ENCODE assay signal across 8 cellular contexts in the genomic region with DNA sequence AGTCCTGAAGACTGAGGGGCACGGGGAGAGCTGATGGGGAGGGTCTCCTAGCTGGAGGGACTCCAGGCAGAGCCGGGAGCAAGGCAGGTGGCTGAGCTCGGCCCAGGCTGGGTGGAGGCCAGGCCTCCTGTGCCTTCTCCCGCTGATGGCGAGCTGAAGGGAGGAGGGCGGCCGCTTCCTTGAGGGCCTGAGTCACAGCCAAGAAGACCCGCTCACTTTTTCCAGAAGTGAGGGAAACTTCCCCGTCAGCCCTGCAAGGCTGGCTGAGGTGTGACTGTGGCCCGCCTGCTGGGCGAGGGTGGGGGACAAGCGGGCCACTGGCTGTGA. TPM values are rescaled to one million over a fixed set of nuclear protein-coding genes. Genes with fewer than 3 reads are reported as not detected.
DNase-seq lines count a peak whose midpoint lies in the region; ATAC-seq, FAIRE-seq and TF ChIP-seq lines count a peak whose summit lies in the region.

No MANE protein-coding gene starts in this region.

- H3K27me3 ChIP-seq in aorta (ENCODE audit: control insufficient read depth in 1 of 2, insufficient read depth in 2 of 2, low read length in 1 of 2) = no peaks in the 10 kb centered on the region
- no peaks in the 10 kb centered on the region for H3K27me3 ChIP-seq in small intestine (ENCODE audit: control insufficient read depth in 2 of 2, insufficient read depth in 2 of 2, low read length in 2 of 2)

- H3K4me1 ChIP-seq in aorta (ENCODE audit: control insufficient read depth in 1 of 2, insufficient read depth in 2 of 2, low read length in 2 of 2) (no peaks in the 10 kb centered on the region), small intestine (ENCODE audit: control insufficient read depth in 2 of 2, insufficient read depth in 1 of 2, low read depth in 1 of 2, low read length in 1 of 2) (peaks cover 0 to 6% of the 10 kb centered on the region in 2 donors)

- no peaks in the 10 kb centered on the region for H3K36me3 ChIP-seq in aorta (ENCODE audit: control insufficient read depth in 1 of 2, insufficient read depth in 2 of 2, low read length in 1 of 2)
- H3K36me3 ChIP-seq in small intestine (ENCODE audit: control insufficient read depth in 2 of 2, insufficient read depth in 2 of 2, low read length in 2 of 2) = no peaks in the 10 kb centered on the region

- TF ChIP-seq CTCF in GM13977 (IDR thresholded peaks at IDR 0.05; ENCODE audit: extremely low read depth, insufficient read depth, missing control alignments) (no peak), VCaP (conservative IDR thresholded peaks at IDR 0.05) (no peak)

- in situ Hi-C loops in GM13977 (cut with MboI; ENCODE audit: low pct_unique_long_range_greater_than_20kb, low sequenced_read_pairs, unreplicated experiment) = no loop called here

- DNase-seq in GM13977 (ENCODE audit: low spot score) (peak; percentile 46), epithelial cell of prostate (ENCODE audit: low read depth, low spot score) (no peak), posterior vena cava (ENCODE audit: low spot score) (peak; percentile 86), aorta (peak in 1 of 2 donors; percentile 84), small intestine (no peak), glomerular visceral epithelial cell (ENCODE audit: extremely low spot score) (no peak), pons (ENCODE audit: low spot score) (no peak)

- no peak for FAIRE-seq in small intestine (lab: Jason Lieb, UNC)

- peak; percentile 6 for ATAC-seq in aorta (ENCODE audit: low FRiP score)

- no peak overlapping the region for H3K4me3 ChIP-seq in aorta (ENCODE audit: low read length in 2 of 2)
- no peak overlapping the region for H3K4me3 ChIP-seq in small intestine (ENCODE audit: low read depth in 1 of 2, low read length in 2 of 2)

- H3K9me3 ChIP-seq in aorta (ENCODE audit: control insufficient read depth, low read length) = no peaks in the 10 kb centered on the region
- H3K9me3 ChIP-seq in small intestine (ENCODE audit: control insufficient read depth, low read depth) = no peaks in the 10 kb centered on the region

- intact Hi-C loops in posterior vena cava (cut with DNase I) (no loop called here), aorta (cut with DNase I) (no loop called here)

- H3K27ac ChIP-seq in VCaP (peak overlapping the region; percentile 99), epithelial cell of prostate (peak overlapping the region; percentile 93), aorta (ENCODE audit: low read depth in 1 of 2, low read length in 2 of 2) (no peak overlapping the region), small intestine (ENCODE audit: low read depth in 1 of 2, low read length in 1 of 2) (peak overlapping the region in 1 of 2 donors; percentile 91)

- WGBS in aorta, 2 donors = 38 to 47% methylated on average over 8 to 12 of the region's 12 CpGs
- WGBS in small intestine, 3 donors = 24 to 39% (median 35%) methylated on average over 8 to 12 of the region's 12 CpGs

RNA-seq across cellular contexts. Expression of gene VWA1, which starts 1.7 kb away (rescaled TPM):
- total RNA-seq in posterior vena cava (10 to 100 TPM; 59.8 to 67.7 TPM), aorta (10 to 100 TPM; 35.6 to 86.5 TPM)
- polyA plus RNA-seq in aorta (1 to 10 TPM in 1 of 2 donors, under 1 TPM in 1; 0.13 to 4.5 TPM), small intestine (10 to 100 TPM in 1 of 3 donors, 1 to 10 TPM in 1, under 1 TPM in 1; 0.67 to 12.7 (median 1.1) TPM)

RNA-seq across cellular contexts. Expression of gene ANKRD65, which starts 12.7 kb away (rescaled TPM):
- total RNA-seq in posterior vena cava (1 to 10 TPM; 2.4 to 7.4 TPM), aorta (1 to 10 TPM; 1.5 to 6.9 TPM)
- polyA plus RNA-seq in aorta (under 1 TPM in 1 of 2 donors, not detected in 1; 0.13 TPM), small intestine (1 to 10 TPM; 1.1 to 1.7 (median 1.4) TPM)

RNA-seq across cellular contexts. Expression of gene ATAD3C, which starts 15.7 kb away (rescaled TPM):
- under 1 TPM; 0.14 to 0.83 TPM for total RNA-seq in posterior vena cava
- 1 to 10 TPM in 1 of 2 donors, under 1 TPM in 1; 0.42 to 5.5 TPM for total RNA-seq in aorta
- under 1 TPM in 1 of 2 donors, not detected in 1; 0.08 TPM for polyA plus RNA-seq in aorta
- polyA plus RNA-seq in small intestine = under 1 TPM in 2 of 3 donors, not detected in 1; 0.27 to 0.66 TPM

RNA-seq across cellular contexts. Expression of gene MRPL20, which starts 26.7 kb away (rescaled TPM):
- total RNA-seq in posterior vena cava = 10 to 100 TPM; 69.7 to 75.0 TPM
- 10 to 100 TPM; 69.7 to 70.2 TPM for total RNA-seq in aorta
- polyA plus RNA-seq in aorta = 100 to 1,000 TPM; 144 to 184 TPM
- 100 to 1,000 TPM; 162 to 221 (median 172) TPM for polyA plus RNA-seq in small intestine

RNA-seq across cellular contexts. Expression of gene CCNL2, which starts 34.6 kb away (rescaled TPM):
- total RNA-seq in posterior vena cava (100 to 1,000 TPM; 102 to 109 TPM), aorta (100 to 1,000 TPM; 153 to 246 TPM)
- polyA plus RNA-seq in aorta (100 to 1,000 TPM in 1 of 2 donors, 10 to 100 TPM in 1; 34.6 to 409 TPM), small intestine (100 to 1,000 TPM in 2 of 3 donors, 10 to 100 TPM in 1; 71.9 to 222 (median 175) TPM)

Comparison
In these comparisons a context has a peak if more than half of its experiments do, and no peak if none do; other contexts are left out.
1. DNase-seq: peak in GM13977 (single experiment) and posterior vena cava (single experiment); none in epithelial cell of prostate (single experiment), small intestine (single experiment), glomerular visceral epithelial cell (single experiment) and pons (single experiment).
2. H3K27ac ChIP-seq: peak in VCaP (single experiment) and epithelial cell of prostate (single experiment); none in aorta (0 of 2).